ENCODE assay signal across 11 cellular contexts in the genomic region with DNA sequence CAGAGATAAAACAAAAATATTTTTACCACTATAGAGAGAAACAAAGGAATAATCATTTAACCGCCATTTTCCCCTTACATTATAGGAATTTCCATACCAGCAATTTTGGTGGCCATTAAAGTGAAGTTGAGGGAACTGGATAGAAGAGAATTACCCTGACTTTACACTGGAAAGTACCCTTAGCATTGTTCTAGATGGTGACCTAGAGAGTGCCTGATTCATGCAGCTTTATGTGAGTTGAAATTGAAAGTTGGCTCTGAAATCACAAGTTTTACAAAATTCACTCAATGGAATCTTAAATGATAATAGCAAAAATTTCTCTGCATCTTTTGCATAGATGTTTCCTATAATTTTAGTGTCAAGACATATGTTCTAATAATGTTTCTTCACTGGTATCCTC. TPM values are rescaled to one million over a fixed set of nuclear protein-coding genes. Genes with fewer than 3 reads are reported as not detected.
A peak's percentile ranks its signal among the peaks of the same experiment; 100 is the strongest.
DNase-seq lines count a peak whose midpoint lies in the region; ATAC-seq and TF ChIP-seq lines count a peak whose summit lies in the region.
"Had no signal": no experiment of that assay in that cellular context is flagged by ENCODE, and none has a peak within 500 bp of the region (broad histone marks: within the 10 kb centered on the region; RNA-seq: fewer than 3 reads in every experiment).

No MANE protein-coding gene starts in this region.

- DNase-seq in lung microvascular endothelial cell (ENCODE audit: low read depth in 2 of 2) (peak; percentile 29 to 67), left lung (no peak), mesendoderm (no peak), germinal center (ENCODE audit: low spot score) (no peak), left ventricle myocardium superior (no peak)
- DNase-seq: caudate nucleus, DMS79, gastrocnemius medialis had no signal

- H3K56ac ChIP-seq in mesendoderm (ENCODE audit: low read length): no peak overlapping the region

- no peaks in the 10 kb centered on the region for H3K79me1 ChIP-seq in mesendoderm (ENCODE audit: low read length)

- H3K4me3 Mint-ChIP-seq in IgD-negative memory B cell: peak overlapping the region in 3 of 4 donors; percentile 15 to 83 (median 31)

- peak overlapping the region in 1 of 3 donors; percentile 21 for H3K27ac Mint-ChIP-seq in IgD-negative memory B cell

- H3K18ac ChIP-seq in mesendoderm (ENCODE audit: low read length): no peak overlapping the region

- peaks cover 0 to 5% (median 0%) of the 10 kb centered on the region in 3 donors for H3K9me3 Mint-ChIP-seq in IgD-negative memory B cell

- H3K4me1 ChIP-seq in left lung: no peaks in the 10 kb centered on the region
- no peaks in the 10 kb centered on the region for H3K4me1 ChIP-seq in mesendoderm (ENCODE audit: control insufficient read depth, low read depth, low read length)
- H3K4me1 ChIP-seq: gastrocnemius medialis had no signal

- H3K9me3 ChIP-seq in left lung: no peaks in the 10 kb centered on the region
- H3K9me3 ChIP-seq: gastrocnemius medialis had no signal

- H3K4me1 Mint-ChIP-seq in IgD-negative memory B cell: peaks cover 7 to 12% (median 9%) of the 10 kb centered on the region in 3 donors

- no peak overlapping the region for H3K4me3 ChIP-seq in left lung
- H3K4me3 ChIP-seq in mesendoderm (ENCODE audit: low read length): no peak overlapping the region
- H3K4me3 ChIP-seq: gastrocnemius medialis had no signal

- no peak overlapping the region for H2BK15ac ChIP-seq in mesendoderm (replicated peaks; ENCODE audit: low read depth)

- no peak overlapping the region for H4K8ac ChIP-seq in mesendoderm (ENCODE audit: low read depth, low read length)

- H2AK5ac ChIP-seq in mesendoderm (ENCODE audit: low read length): no peak overlapping the region

- intact Hi-C loops in left lung (cut with DNase I): no loop called here
- intact Hi-C loops in left ventricle myocardium superior (cut with micrococcal nuclease): no loop called here

- H3K36me3 Mint-ChIP-seq in IgD-negative memory B cell: no peaks in the 10 kb centered on the region

- no CpG with 5 or more reads among the region's 1 CpG for WGBS in mesendoderm (ENCODE audit: extremely low coverage, insufficient coverage, low lambda C conversion rate)

- no peak overlapping the region for H3K9ac ChIP-seq in mesendoderm (ENCODE audit: low read length)

- peak; percentile 47 for ATAC-seq in GM18867 (IDR thresholded peaks at IDR 0.05; ENCODE audit: unreplicated experiment)
- peak; percentile 45 for ATAC-seq in GM21737 (IDR thresholded peaks at IDR 0.05; ENCODE audit: unreplicated experiment)
- no peak for ATAC-seq in left lung
- no peak for ATAC-seq in left ventricle myocardium superior
- ATAC-seq: gastrocnemius medialis had no signal

- no peaks in the 10 kb centered on the region for H3K79me2 ChIP-seq in mesendoderm (ENCODE audit: control insufficient read depth, insufficient read depth, low read length)

- H3K27me3 ChIP-seq in left lung (no peaks in the 10 kb centered on the region), mesendoderm (ENCODE audit: insufficient read depth, low read length, poor library complexity) (no peaks in the 10 kb centered on the region)
- H3K27me3 ChIP-seq: gastrocnemius medialis had no signal

- no peak overlapping the region for H4K5ac ChIP-seq in mesendoderm (ENCODE audit: low read length)

- no peak overlapping the region for H3K4ac ChIP-seq in mesendoderm (ENCODE audit: low read depth, low read length)

- H3K4me2 ChIP-seq in mesendoderm (ENCODE audit: low read length): no peak overlapping the region

- H3K23ac ChIP-seq in mesendoderm (ENCODE audit: low read length): no peak overlapping the region

- H3K36me3 ChIP-seq in left lung (no peaks in the 10 kb centered on the region), mesendoderm (ENCODE audit: control insufficient read depth, insufficient read depth, low read length) (no peaks in the 10 kb centered on the region)
- H3K36me3 ChIP-seq: gastrocnemius medialis had no signal

- H3K27ac ChIP-seq in left lung (no peak overlapping the region), mesendoderm (ENCODE audit: low read depth, low read length) (no peak overlapping the region)
- H3K27ac ChIP-seq: gastrocnemius medialis had no signal

- H2BK5ac ChIP-seq in mesendoderm (ENCODE audit: low read length): no peak overlapping the region

- no peak for TF ChIP-seq CTCF in left lung (IDR thresholded peaks at IDR 0.05)

- peaks cover 12% of the 10 kb centered on the region for H3K27me3 Mint-ChIP-seq in IgD-negative memory B cell

- H2BK120ac ChIP-seq in mesendoderm (ENCODE audit: low read depth, low read length): no peak overlapping the region

RNA-seq across cellular contexts. Expression of a gene that starts 55.7 kb away (rescaled TPM):
- polyA plus RNA-seq in IgD-negative memory B cell: 19.9 TPM
- total RNA-seq in lung microvascular endothelial cell: 16.3 and 18.7 TPM in 2 replicates
- total RNA-seq in left lung: 10 to 100 TPM; 34.9 to 36.6 TPM
- polyA plus RNA-seq in mesendoderm (2013, experiment 1 of 2): 74.9 TPM
- 72.8 TPM for polyA plus RNA-seq in mesendoderm (2013, experiment 2 of 2)
- total RNA-seq in left ventricle myocardium superior: 31.6 TPM

Comparison
In these comparisons a context has a peak if more than half of its experiments do, and no peak if none do; other contexts are left out.
1. ATAC-seq: peak in GM18867 (single experiment) and GM21737 (single experiment); none in left lung (single experiment) and left ventricle myocardium superior (single experiment).
2. DNase-seq: peak in lung microvascular endothelial cell (2 of 2); none in left lung (0 of 2), mesendoderm (single experiment), germinal center (single experiment) and left ventricle myocardium superior (single experiment).